ENCODE assay signal across 21 cellular contexts in genomic region chr4:139718833-139719232, GRCh38. TPM values are rescaled to one million over a fixed set of nuclear protein-coding genes. Genes with fewer than 3 reads are reported as not detected.
DNase-seq lines count a peak whose midpoint lies in the region; ATAC-seq and TF ChIP-seq lines count a peak whose summit lies in the region.
"Had no signal": no experiment of that assay in that cellular context is flagged by ENCODE, and none has a peak within 500 bp of the region (broad histone marks: within the 10 kb centered on the region; RNA-seq: fewer than 3 reads in every experiment).

No MANE protein-coding gene starts in this region.

- CTCF ChIA-PET in WTC11 (lab: Charles Lee): interaction anchor here (1.5 to 1.8 kb wide), 2 partner anchors 62 to 611 kb away, joined by 3 to 8 read pairs; no protein-coding TSS in a partner anchor

- H3K4me1 Mint-ChIP-seq in WTC11 (no peaks in the 10 kb centered on the region), nephron progenitor cell (peaks cover 32% of the 10 kb centered on the region)
- no peaks in the 10 kb centered on the region for H3K4me1 Mint-ChIP-seq in activated T-helper 1 cell treated with anti-CD3 and anti-CD28 coated beads, Interleukin-12 subunit alpha, Interleukin-12 subunit beta, Interleukin-2, Interleukin-4 antibody, amounts not matched to agents 30 ng/mL and 10 ng/mL and 1 ng/mL, durations not matched to agents 14 hours and 24 hours and 36 hours (ENCODE audit: low read depth)
- H3K4me1 Mint-ChIP-seq: CD4-positive, CD25-positive, alpha-beta regulatory T cell; CD8-positive, alpha-beta memory T cell had no signal

- POLR2A ChIA-PET in WTC11 (lab: Charles Lee): no interaction called here

- DNase-seq in WTC11 (ENCODE audit: low spot score) (no peak), nephron progenitor cell (no peak), sciatic nerve (ENCODE audit: low spot score) (no peak), H4 (ENCODE audit: low spot score) (no peak), cortex of kidney (lab: John Stamatoyannopoulos, UW) (no peak)
- DNase-seq in activated T-helper 1 cell treated with anti-CD3 and anti-CD28 coated beads, Interleukin-12 subunit alpha, Interleukin-12 subunit beta, Interleukin-2, Interleukin-4 antibody, amounts not matched to agents 30 ng/mL and 10 ng/mL and 1 ng/mL, durations not matched to agents 14 hours and 24 hours and 36 hours (ENCODE audit: low spot score): no peak
- DNase-seq: ACHN; BE2C; C1 segment of cervical spinal cord; CD4-positive, CD25-positive, alpha-beta regulatory T cell; CD8-positive, alpha-beta memory T cell; COR-L47; DMS 273 treated with DMSO at 0.1 percent for 48 hours; DMS53; DND-41; EL; GM23248; H9 had no signal

- no peak for TF ChIP-seq CTCF in WTC11 (IDR thresholded peaks at IDR 0.05)
- no peak for TF ChIP-seq CTCF in nephron progenitor cell (IDR thresholded peaks at IDR 0.05)

- ATAC-seq in WTC11 (peak; percentile 51), esophagus mucosa (peak; percentile 19), sciatic nerve (peak; percentile 13)
- ATAC-seq: GM12878 had no signal

- H3K4me3 Mint-ChIP-seq in WTC11 (no peak overlapping the region), nephron progenitor cell (no peak overlapping the region)
- no peak overlapping the region for H3K4me3 Mint-ChIP-seq in activated T-helper 1 cell treated with anti-CD3 and anti-CD28 coated beads, Interleukin-12 subunit alpha, Interleukin-12 subunit beta, Interleukin-2, Interleukin-4 antibody, amounts not matched to agents 30 ng/mL and 10 ng/mL and 1 ng/mL, durations not matched to agents 14 hours and 24 hours and 36 hours
- H3K4me3 Mint-ChIP-seq: CD4-positive, CD25-positive, alpha-beta regulatory T cell; CD8-positive, alpha-beta memory T cell; H9 had no signal

- no peaks in the 10 kb centered on the region for H3K9me3 Mint-ChIP-seq in WTC11
- no peaks in the 10 kb centered on the region for H3K9me3 Mint-ChIP-seq in nephron progenitor cell
- no peaks in the 10 kb centered on the region for H3K9me3 Mint-ChIP-seq in activated T-helper 1 cell treated with anti-CD3 and anti-CD28 coated beads, Interleukin-12 subunit alpha, Interleukin-12 subunit beta, Interleukin-2, Interleukin-4 antibody, amounts not matched to agents 30 ng/mL and 10 ng/mL and 1 ng/mL, durations not matched to agents 14 hours and 24 hours and 36 hours
- H3K9me3 Mint-ChIP-seq: CD8-positive, alpha-beta memory T cell; H9 had no signal

- H3K27me3 Mint-ChIP-seq in WTC11 (ENCODE audit: low read depth) (peaks cover 50% of the 10 kb centered on the region), nephron progenitor cell (ENCODE audit: low read depth, poor library complexity) (no peaks in the 10 kb centered on the region)
- H3K27me3 Mint-ChIP-seq in activated T-helper 1 cell treated with anti-CD3 and anti-CD28 coated beads, Interleukin-12 subunit alpha, Interleukin-12 subunit beta, Interleukin-2, Interleukin-4 antibody, amounts not matched to agents 30 ng/mL and 10 ng/mL and 1 ng/mL, durations not matched to agents 14 hours and 24 hours and 36 hours (ENCODE audit: insufficient read depth): no peaks in the 10 kb centered on the region
- H3K27me3 Mint-ChIP-seq: CD4-positive, CD25-positive, alpha-beta regulatory T cell; CD8-positive, alpha-beta memory T cell had no signal

- no peak overlapping the region for H3K27ac Mint-ChIP-seq in WTC11
- H3K27ac Mint-ChIP-seq in nephron progenitor cell: peak overlapping the region; percentile 68
- no peak overlapping the region for H3K27ac Mint-ChIP-seq in activated T-helper 1 cell treated with anti-CD3 and anti-CD28 coated beads, Interleukin-12 subunit alpha, Interleukin-12 subunit beta, Interleukin-2, Interleukin-4 antibody, amounts not matched to agents 30 ng/mL and 10 ng/mL and 1 ng/mL, durations not matched to agents 14 hours and 24 hours and 36 hours
- H3K27ac Mint-ChIP-seq: CD4-positive, CD25-positive, alpha-beta regulatory T cell; CD8-positive, alpha-beta memory T cell; H9 had no signal

- H3K36me3 Mint-ChIP-seq in WTC11: peaks cover 4% of the 10 kb centered on the region; the same call in 1 of the 2 replicates
- peaks cover 64% of the 10 kb centered on the region for H3K36me3 Mint-ChIP-seq in nephron progenitor cell (ENCODE audit: low read depth)
- no peaks in the 10 kb centered on the region for H3K36me3 Mint-ChIP-seq in activated T-helper 1 cell treated with anti-CD3 and anti-CD28 coated beads, Interleukin-12 subunit alpha, Interleukin-12 subunit beta, Interleukin-2, Interleukin-4 antibody, amounts not matched to agents 30 ng/mL and 10 ng/mL and 1 ng/mL, durations not matched to agents 14 hours and 24 hours and 36 hours (ENCODE audit: low read depth)

- intact Hi-C loops in sciatic nerve (cut with DNase I): no loop called here
- intact Hi-C loops in activated T-helper 1 cell treated with anti-CD3 and anti-CD28 coated beads, Interleukin-12 subunit alpha, Interleukin-12 subunit beta, Interleukin-2, Interleukin-4 antibody, amounts not matched to agents 30 ng/mL and 10 ng/mL and 1 ng/mL, durations not matched to agents 14 hours and 24 hours and 36 hours (cut with micrococcal nuclease): no loop called here

TF ChIP-seq in WTC11, 78 proteins besides CTCF, POLR2A, EP300 and RAD21:
- TF ChIP-seq ZNF232 (CRISPR knock-in tag; IDR thresholded peaks at IDR 0.05): no peak
TF ChIP-seq in WTC11: peak in this region for 0.

RNA-seq across cellular contexts. Expression of gene MGST2, which starts 53.2 kb away (rescaled TPM):
- total RNA-seq in WTC11 (2021): 13.6 to 14.9 TPM (median 14.8 TPM) in 3 replicates
- total RNA-seq in esophagus mucosa: 128 TPM
- 42.8 TPM for total RNA-seq in sciatic nerve
- total RNA-seq in activated T-helper 1 cell treated with anti-CD3 and anti-CD28 coated beads, Interleukin-12 subunit alpha, Interleukin-12 subunit beta, Interleukin-2, Interleukin-4 antibody, amounts not matched to agents 30 ng/mL and 10 ng/mL and 1 ng/mL, durations not matched to agents 14 hours and 24 hours and 36 hours: 22.4 and 23.0 TPM in 2 replicates
- total RNA-seq in H4 (2014; rRNA removed; shearing (Covaris generic)): 1.6 TPM in 1 of 2 replicates, not detected in the other
- total RNA-seq: G401 had no signal
